In genomic region chr5:131387236-131387635, GRCh38 we compare ENCODE assay signal across 14 cellular contexts.
A peak's percentile ranks its signal among the peaks of the same experiment; 100 is the strongest.
DNase-seq lines count a peak whose midpoint lies in the region; TF ChIP-seq lines count a peak whose summit lies in the region.
"Had no signal": no experiment of that assay in that cellular context is flagged by ENCODE, and none has a peak within 500 bp of the region (broad histone marks: within the 10 kb centered on the region; RNA-seq: fewer than 3 reads in every experiment).

No MANE protein-coding gene starts in this region.

- no peaks in the 10 kb centered on the region for H3K27me3 Mint-ChIP-seq in CD14-positive monocyte (ENCODE audit: low read depth in 3 of 3)
- H3K27me3 Mint-ChIP-seq in nephron progenitor cell (ENCODE audit: low read depth, poor library complexity): no peaks in the 10 kb centered on the region

- H3K4me1 Mint-ChIP-seq in CD14-positive monocyte (peaks cover 5% of the 10 kb centered on the region), nephron progenitor cell (peaks cover 74% of the 10 kb centered on the region)

- no peak overlapping the region for H3K4me3 Mint-ChIP-seq in CD14-positive monocyte
- H3K4me3 Mint-ChIP-seq in nephron progenitor cell: no peak overlapping the region

- H3K4me1 ChIP-seq in HEK293 (ENCODE audit: control insufficient read depth, insufficient read depth, low read length) (peaks cover 13% of the 10 kb centered on the region), tibial artery (peaks cover 0 to 10% (median 1%) of the 10 kb centered on the region in 4 donors)
- H3K4me1 ChIP-seq in effector memory CD4-positive, alpha-beta T cell (ENCODE audit: control insufficient read depth, insufficient read depth, low read length, poor library complexity, severe bottlenecking): peaks cover 29% of the 10 kb centered on the region
- H3K4me1 ChIP-seq: HAP-1 had no signal

- H3K27ac Mint-ChIP-seq in CD14-positive monocyte (peak overlapping the region in 5 of 7 donors; percentile 31 to 85 (median 42)), nephron progenitor cell (peak overlapping the region; percentile 99)

- H3K36me3 Mint-ChIP-seq in CD14-positive monocyte: peaks cover 49 to 65% of the 10 kb centered on the region in 2 donors
- peaks cover 32% of the 10 kb centered on the region for H3K36me3 Mint-ChIP-seq in nephron progenitor cell (ENCODE audit: low read depth)

- H3K9me3 ChIP-seq in HEK293 (ENCODE audit: control insufficient read depth, insufficient read depth, low read depth, low read length): no peaks in the 10 kb centered on the region
- H3K9me3 ChIP-seq in effector memory CD4-positive, alpha-beta T cell (ENCODE audit: control insufficient read depth, low read length): no peaks in the 10 kb centered on the region
- H3K9me3 ChIP-seq in tibial artery: no peaks in the 10 kb centered on the region
- H3K9me3 ChIP-seq: HAP-1, SJSA1 had no signal

- H3K4me3 ChIP-seq in HEK293 (ENCODE audit: low read depth, low read length) (no peak overlapping the region), tibial artery (no peak overlapping the region)
- H3K4me3 ChIP-seq in effector memory CD4-positive, alpha-beta T cell (ENCODE audit: insufficient read depth, low read depth, low read length, poor library complexity, severe bottlenecking): no peak overlapping the region
- H3K4me3 ChIP-seq: HAP-1, SJSA1 had no signal

- H3K27ac ChIP-seq in HEK293 (ENCODE audit: extremely low read depth, low read depth, low read length) (no peak overlapping the region), tibial artery (no peak overlapping the region)
- H3K27ac ChIP-seq in effector memory CD4-positive, alpha-beta T cell (ENCODE audit: insufficient read depth, low read length, poor library complexity, severe bottlenecking): peak overlapping the region; percentile 21
- H3K27ac ChIP-seq: SJSA1 had no signal

- H3K9me3 Mint-ChIP-seq in CD14-positive monocyte (no peaks in the 10 kb centered on the region), nephron progenitor cell (no peaks in the 10 kb centered on the region)

- intact Hi-C loops in CD14-positive monocyte (cut with micrococcal nuclease): loop anchor here in 1 of 2 donors (10.0 kb wide), 1 partner anchor 112 kb away; no protein-coding TSS in a partner anchor
- intact Hi-C loops in tibial artery (cut with DNase I; ENCODE audit: low total_unique reads): loop anchor here (10.0 kb wide), 1 partner anchor 122 kb away; the partner anchor contains the start of gene CDC42SE2

- in situ Hi-C loops in ACHN (cut with HindIII; ENCODE audit: low pct_ligation_motif_present, low pct_unique_long_range_greater_than_20kb, low sequenced_read_pairs): no loop called here

- POLR2A ChIA-PET in HEK293 (lab: Yijun Ruan, JAX): interaction anchor here (1.4 kb wide), 1 partner anchor 124 kb away, joined by 3 read pairs; the partner anchor contains the start of gene CDC42SE2

- DNase-seq in CD14-positive monocyte (ENCODE audit: low spot score) (no peak), nephron progenitor cell (no peak), NCI-H524 (lab: John Stamatoyannopoulos, UW) (no peak), tibial artery (no peak), ACHN (no peak)
- no peak for DNase-seq in effector memory CD4-positive, alpha-beta T cell
- DNase-seq: activated CD8-positive, alpha-beta memory T cell treated with anti-CD3 and anti-CD28 coated beads for 24 hours; effector CD4-positive, alpha-beta T cell; left colon; MM.1S; stimulated activated CD4-positive, alpha-beta T cell treated with anti-CD3 and anti-CD28 coated beads, Interleukin-12 subunit alpha, Interleukin-12 subunit beta, amount 100 ng/mL, for 4 hours had no signal

- H3K36me3 ChIP-seq in HEK293 (ENCODE audit: control insufficient read depth in 2 of 2, insufficient read depth in 1 of 2, low read length in 2 of 2) (peaks cover 0 to 9% of the 10 kb centered on the region in 2 experiments; a peak in 2 of 3 replicates), tibial artery (peaks cover 0 to 17% (median 11%) of the 10 kb centered on the region in 3 donors)
- H3K36me3 ChIP-seq in effector memory CD4-positive, alpha-beta T cell (ENCODE audit: control insufficient read depth, insufficient read depth, low read length): peaks cover 25% of the 10 kb centered on the region

- no peak for TF ChIP-seq CTCF in CD14-positive monocyte (IDR thresholded peaks at IDR 0.05)
- TF ChIP-seq CTCF in HEK293 (tag by site-specific recombination; IDR thresholded peaks at IDR 0.05): no peak
- no peak for TF ChIP-seq CTCF in nephron progenitor cell (IDR thresholded peaks at IDR 0.05)
- no peak for TF ChIP-seq CTCF in tibial artery (IDR thresholded peaks at IDR 0.05)

- H3K27me3 ChIP-seq in effector memory CD4-positive, alpha-beta T cell (replicated peaks; ENCODE audit: control insufficient read depth, insufficient read depth, low read length, poor library complexity, severe bottlenecking): no peaks in the 10 kb centered on the region
- H3K27me3 ChIP-seq in tibial artery: no peaks in the 10 kb centered on the region
- H3K27me3 ChIP-seq: SJSA1 had no signal

- CTCF ChIA-PET in HEK293 (lab: Yijun Ruan, JAX): interaction anchor here (0.6 to 0.7 kb wide), 2 partner anchors 171 to 520 kb away, joined by 3 read pairs; no protein-coding TSS in a partner anchor

TF ChIP-seq in HEK293, 187 proteins besides CTCF, POLR2A, EP300 and RAD21:
- peak; percentile 51 for TF ChIP-seq WT1 (tag by site-specific recombination; IDR thresholded peaks at IDR 0.05)
- no peak for TF ChIP-seq ZNF174 (tag by site-specific recombination; IDR thresholded peaks at IDR 0.05)
TF ChIP-seq in HEK293: peak in this region for 1.
